34 cellular contexts compared by ENCODE assay signal in genomic region chr15:89787946-89788345, GRCh38. TPM values are rescaled to one million over a fixed set of nuclear protein-coding genes. Genes with fewer than 3 reads are reported as not detected.
"Had no signal": no experiment of that assay in that cellular context is flagged by ENCODE, and none has a peak within 500 bp of the region (broad histone marks: within the 10 kb centered on the region; RNA-seq: fewer than 3 reads in every experiment).

No MANE protein-coding gene starts in this region.

- ATAC-seq: activated CD4-positive, alpha-beta T cell treated with anti-CD3 and anti-CD28 coated beads for 36 hours; activated CD8-positive, alpha-beta T cell treated with anti-CD3 and anti-CD28 coated beads for 36 hours; activated T-cell treated with anti-CD3 and anti-CD28 coated beads, Interleukin-2, amount 50 U/mL, for 4 hours; activated T-helper 17 cell treated with anti-CD3 and anti-CD28 coated beads, Interleukin-2, amount 50 U/mL, for 72 hours; effector memory CD8-positive, alpha-beta T cell; gastroesophageal sphincter; heart right ventricle had no signal

- H3K4me3 ChIP-seq: esophagus squamous epithelium, gastroesophageal sphincter, heart right ventricle had no signal

- DNase-seq: activated CD4-positive, alpha-beta T cell treated with anti-CD3 and anti-CD28 coated beads for 36 hours; activated CD4-positive, alpha-beta T cell treated with anti-CD3 and anti-CD28 coated beads, Interleukin-2, amount 10 ng/mL, durations not matched to agents 24 days and 14 days; activated CD4-positive, CD25-positive, alpha-beta regulatory T cell; activated CD4-positive, CD25-positive, alpha-beta regulatory T cell treated with anti-CD3 and anti-CD28 coated beads, Interleukin-2, amount 50 U/mL, for 72 hours; activated CD8-positive, alpha-beta memory T cell treated with anti-CD3 and anti-CD28 coated beads for 24 hours; activated CD8-positive, alpha-beta T cell treated with anti-CD3 and anti-CD28 coated beads for 36 hours; activated effector memory CD4-positive, alpha-beta T cell treated with Interleukin-2 at 50 U/mL for 16 hours; activated gamma-delta T cell treated with Interleukin-2 at 50 U/mL for 16 hours; activated naive CD4-positive, alpha-beta T cell treated with anti-CD3 and anti-CD28 coated beads, Interleukin-2, amount 50 U/mL, for 16 hours; activated naive CD4-positive, alpha-beta T cell treated with Interleukin-2 at 50 U/mL for 16 hours; activated T-cell treated with anti-CD3 and anti-CD28 coated beads, Interleukin-2, amount 50 U/mL, for 4 hours; amniotic stem cell; anterior cingulate cortex; brain microvascular endothelial cell; cortex of kidney; dermis blood vessel endothelial cell; effector CD4-positive, alpha-beta T cell; effector memory CD8-positive, alpha-beta T cell; esophagus squamous epithelium; foreskin melanocyte; heart right ventricle; T-helper 2 cell had no signal

- H3K27ac Mint-ChIP-seq: activated CD4-positive, alpha-beta T cell treated with anti-CD3 and anti-CD28 coated beads for 36 hours; activated CD4-positive, alpha-beta T cell treated with anti-CD3 and anti-CD28 coated beads, Interleukin-2, amount 10 ng/mL, durations not matched to agents 24 days and 14 days; activated CD8-positive, alpha-beta T cell treated with anti-CD3 and anti-CD28 coated beads for 36 hours; activated naive CD8-positive, alpha-beta T cell; activated T-helper 17 cell treated with anti-CD3 and anti-CD28 coated beads, Interleukin-2, amount 50 U/mL, for 72 hours; effector memory CD8-positive, alpha-beta T cell had no signal

- H3K4me1 ChIP-seq: gastroesophageal sphincter, heart right ventricle had no signal

- H3K9me3 Mint-ChIP-seq: activated T-helper 17 cell treated with anti-CD3 and anti-CD28 coated beads, Interleukin-2, amount 50 U/mL, for 72 hours; central memory CD8-positive, alpha-beta T cell had no signal

- FAIRE-seq: astrocyte, bronchial epithelial cell, colon, endothelial cell of umbilical vein had no signal

- H3K4me1 Mint-ChIP-seq: activated CD4-positive, alpha-beta T cell treated with anti-CD3 and anti-CD28 coated beads for 36 hours; activated T-helper 17 cell treated with anti-CD3 and anti-CD28 coated beads, Interleukin-2, amount 50 U/mL, for 72 hours; central memory CD8-positive, alpha-beta T cell had no signal

- H3K27ac ChIP-seq: brain microvascular endothelial cell, epithelial cell of prostate, esophagus squamous epithelium, gastroesophageal sphincter, heart right ventricle had no signal

- H3K27me3 ChIP-seq: brain microvascular endothelial cell, esophagus squamous epithelium, gastroesophageal sphincter, heart right ventricle had no signal

- H3K36me3 ChIP-seq: gastroesophageal sphincter had no signal

- H3K4me3 Mint-ChIP-seq: activated CD4-positive, alpha-beta T cell treated with anti-CD3 and anti-CD28 coated beads for 36 hours; activated CD4-positive, alpha-beta T cell treated with anti-CD3 and anti-CD28 coated beads, Interleukin-2, amount 10 ng/mL, durations not matched to agents 24 days and 14 days; activated CD8-positive, alpha-beta T cell treated with anti-CD3 and anti-CD28 coated beads for 36 hours; activated naive CD8-positive, alpha-beta T cell; activated T-cell treated with anti-CD3 and anti-CD28 coated beads, Interleukin-2, amount 50 U/mL, for 4 hours; activated T-helper 17 cell treated with anti-CD3 and anti-CD28 coated beads, Interleukin-2, amount 50 U/mL, for 72 hours; central memory CD8-positive, alpha-beta T cell; effector memory CD8-positive, alpha-beta T cell had no signal

RNA-seq across cellular contexts. Expression of gene MESP2, which starts 11.8 kb away (rescaled TPM):
- total RNA-seq: activated CD4-positive, alpha-beta T cell treated with anti-CD3 and anti-CD28 coated beads, Interleukin-2, amount 10 ng/mL, durations not matched to agents 24 days and 14 days; activated CD8-positive, alpha-beta T cell treated with anti-CD3 and anti-CD28 coated beads for 36 hours; activated T-cell treated with anti-CD3 and anti-CD28 coated beads, Interleukin-2, amount 50 U/mL, for 4 hours; astrocyte; dermis blood vessel endothelial cell; gastroesophageal sphincter; glomerular endothelial cell; T-helper 1 cell treated with Interleukin-12 subunit alpha and Interleukin-12 subunit beta and Interleukin-4 antibody, amounts not matched to agents 30 ng/mL and 1 ng/mL, for 36 hours had no signal
- polyA plus RNA-seq: fibroblast of lung had no signal

RNA-seq across cellular contexts. Expression of gene ANPEP, which starts 26.7 kb away (rescaled TPM):
- total RNA-seq: activated CD8-positive, alpha-beta T cell treated with anti-CD3 and anti-CD28 coated beads for 36 hours had no signal

RNA-seq across cellular contexts. Expression of gene MESP1, which starts 36.9 kb away (rescaled TPM):
- total RNA-seq: astrocyte had no signal
- polyA plus RNA-seq: fibroblast of lung had no signal
